Comparison of ENCODE assay signal across 27 cellular contexts in genomic region chr4:79492148-79492547, GRCh38.
DNase-seq lines count a peak whose midpoint lies in the region; ATAC-seq, FAIRE-seq and TF ChIP-seq lines count a peak whose summit lies in the region.
"Had no signal": no experiment of that assay in that cellular context is flagged by ENCODE, and none has a peak within 500 bp of the region (broad histone marks: within the 10 kb centered on the region; RNA-seq: fewer than 3 reads in every experiment).

No MANE protein-coding gene starts in this region.

- no peak for TF ChIP-seq RAD21 in K562 (CRISPR knock-in tag; conservative IDR thresholded peaks at IDR 0.05 in 1 of 2, IDR thresholded peaks at IDR 0.05 in 1 of 2)

- no peaks in the 10 kb centered on the region for H3K27me3 ChIP-seq in K562 (ENCODE audit: control insufficient read depth in 2 of 2, insufficient read depth in 2 of 2, low read length in 2 of 2)
- H3K27me3 ChIP-seq in right cardiac atrium (ENCODE audit: control insufficient read depth, insufficient read depth), result no peaks in the 10 kb centered on the region
- no peaks in the 10 kb centered on the region for H3K27me3 ChIP-seq in aorta (ENCODE audit: control insufficient read depth in 1 of 2, insufficient read depth in 2 of 2, low read length in 1 of 2)
- H3K27me3 ChIP-seq: cardiac muscle cell, esophagus muscularis mucosa, hepatocyte, MG63, stomach had no signal

- DNase-seq in Right ventricle myocardium inferior (ENCODE audit: missing footprints) (peak; percentile 70), cardiac septum (ENCODE audit: low spot score) (no peak), K562 (ENCODE audit: extremely low read depth in 1 of 4, low spot score in 3 of 4) (no peak), right cardiac atrium (peak; percentile 59 to 74 (median 72)), aorta (no peak), urothelium cell line (ENCODE audit: low spot score) (no peak), caudate nucleus (lab: John Stamatoyannopoulos, UW) (no peak)
- DNase-seq: activated CD4-positive, alpha-beta memory T cell treated with anti-CD3 and anti-CD28 coated beads for 36 hours; activated CD8-positive, alpha-beta memory T cell treated with anti-CD3 and anti-CD28 coated beads, Interleukin-2, amount 50 U/mL, for 48 hours; activated naive CD4-positive, alpha-beta T cell treated with anti-CD3 and anti-CD28 coated beads, Interleukin-2, amount 50 U/mL, for 16 hours; CD8-positive, alpha-beta T cell; DMS153; foreskin melanocyte; MG63; NCI-H1436; NCI-H510A; nucleus accumbens; SHP77 treated with DMSO at 0.1 percent for 48 hours; stomach; trophoblast cell had no signal

- no TSS peak for BruUV-seq in K562 (replicated peaks; lab: Mats Ljungman, UMichigan)

- H3K4me2 ChIP-seq in K562 (ENCODE audit: insufficient read depth, low read length), result no peak overlapping the region
- H3K4me2 ChIP-seq: A549, hepatocyte had no signal

- H3K4me1 ChIP-seq in K562 (replicated peaks in 1 of 2; ENCODE audit: control insufficient read depth in 2 of 2, insufficient read depth in 2 of 2, low read length in 2 of 2) (no peaks in the 10 kb centered on the region; a peak in 2 of 5 replicates), right cardiac atrium (ENCODE audit: control insufficient read depth, insufficient read depth, low read length) (no peaks in the 10 kb centered on the region), aorta (ENCODE audit: control insufficient read depth in 1 of 2, insufficient read depth in 2 of 2, low read length in 2 of 2) (no peaks in the 10 kb centered on the region)
- H3K4me1 ChIP-seq: A549, esophagus muscularis mucosa, HAP-1, psoas muscle, stomach had no signal

- in situ Hi-C loops in K562 (cut with MboI), result no loop called here

- ATAC-seq in Right ventricle myocardium inferior (peak; percentile 86), K562 (no peak; the same call in 2 of the 3 replicates), right cardiac atrium (peak; percentile 91 to 96), aorta (ENCODE audit: low FRiP score) (peak; percentile 41), GM18907 (IDR thresholded peaks at IDR 0.05; ENCODE audit: unreplicated experiment) (no peak)
- ATAC-seq: A549; CD8-positive, alpha-beta T cell; psoas muscle had no signal

- no peaks in the 10 kb centered on the region for H3K79me2 ChIP-seq in K562 (ENCODE audit: control insufficient read depth, insufficient read depth, low read length)
- H3K79me2 ChIP-seq: hepatocyte had no signal

- H3K27ac ChIP-seq in K562 (ENCODE audit: extremely low read depth, low read depth, low read length) (no peak overlapping the region), right cardiac atrium (ENCODE audit: low read length) (peak overlapping the region; percentile 64), aorta (ENCODE audit: low read depth in 1 of 2, low read length in 2 of 2) (no peak overlapping the region), caudate nucleus (ENCODE audit: low read depth, low read length) (no peak overlapping the region)
- H3K27ac ChIP-seq: A549, cardiac muscle cell, esophagus muscularis mucosa, hepatocyte, psoas muscle, stomach had no signal

- no peak overlapping the region for H3K9ac ChIP-seq in K562 (ENCODE audit: insufficient read depth in 1 of 2, low read depth in 2 of 2, low read length in 2 of 2)

- no peaks in the 10 kb centered on the region for H3K9me1 ChIP-seq in K562 (ENCODE audit: control insufficient read depth, insufficient read depth, low read length)

- intact Hi-C loops in Right ventricle myocardium inferior (cut with DNase I), result no loop called here
- intact Hi-C loops in cardiac septum (cut with DNase I), result no loop called here
- intact Hi-C loops in K562 (cut with micrococcal nuclease), result no loop called here
- intact Hi-C loops in right cardiac atrium (cut with DNase I), result no loop called here
- intact Hi-C loops in aorta (cut with DNase I), result no loop called here

- 15% methylated on average over 3 of the region's 3 CpGs for WGBS in K562 (ENCODE audit: insufficient coverage, low coverage, missing lambda C conversion rate)
- WGBS in right cardiac atrium, result 33% methylated on average over 3 of the region's 3 CpGs
- 30 to 42% methylated on average over 3 of the region's 3 CpGs for WGBS in aorta, 2 donors

- TF ChIP-seq CTCF in K562 (IDR thresholded peaks at IDR 0.05 in 2 of 3, conservative IDR thresholded peaks at IDR 0.05 in 1 of 3; ENCODE audit: insufficient read depth in 2 of 3, low read depth in 1 of 3, low read length in 3 of 3), result no peak

- FAIRE-seq in K562 (lab: Jason Lieb, UNC), result no peak
- no peak for FAIRE-seq in urothelium cell line (lab: Jason Lieb, UNC)
- FAIRE-seq: A549 had no signal

- CTCF ChIA-PET in K562 (lab: Yijun Ruan, JAX; ENCODE audit: low intra/inter-chr PET ratio), result no interaction called here

- POLR2A ChIA-PET in K562 (lab: Yijun Ruan, JAX), result no interaction called here

- H3K9me3 ChIP-seq in K562 (replicated peaks; ENCODE audit: control insufficient read depth, insufficient read depth, low read depth, low read length) (no peaks in the 10 kb centered on the region), right cardiac atrium (ENCODE audit: control insufficient read depth, low read length) (no peaks in the 10 kb centered on the region), aorta (ENCODE audit: control insufficient read depth, low read length) (no peaks in the 10 kb centered on the region)
- H3K9me3 ChIP-seq: A549, esophagus muscularis mucosa, HAP-1, MG63, psoas muscle, stomach had no signal

- H3K4me3 ChIP-seq in K562 (no peak overlapping the region), right cardiac atrium (ENCODE audit: low read length) (no peak overlapping the region), aorta (ENCODE audit: low read length in 2 of 2) (no peak overlapping the region)
- H3K4me3 ChIP-seq: A549, cardiac muscle cell, esophagus muscularis mucosa, HAP-1, hepatocyte, MG63, psoas muscle, stomach had no signal

- H2AFZ ChIP-seq in K562 (ENCODE audit: low read depth, low read length), result peak overlapping the region; percentile 77
- H2AFZ ChIP-seq: hepatocyte had no signal

- H4K20me1 ChIP-seq in K562 (replicated peaks; ENCODE audit: control insufficient read depth, insufficient read depth, low read length), result no peaks in the 10 kb centered on the region

- no peak for TF ChIP-seq EP300 in K562 (IDR thresholded peaks at IDR 0.05; ENCODE audit: low read length)

- no peak for TF ChIP-seq POLR2A in K562 (conservative IDR thresholded peaks at IDR 0.05)

- H3K36me3 ChIP-seq in K562 (ENCODE audit: control insufficient read depth, insufficient read depth, low read length) (no peaks in the 10 kb centered on the region), aorta (ENCODE audit: control insufficient read depth in 1 of 2, insufficient read depth in 2 of 2, low read length in 1 of 2) (no peaks in the 10 kb centered on the region)
- H3K36me3 ChIP-seq: cardiac muscle cell, esophagus muscularis mucosa, HAP-1, MG63, stomach had no signal

TF ChIP-seq in K562, 482 proteins besides CTCF, POLR2A, EP300 and RAD21 (continues in another document):
- TF ChIP-seq HBP1 (CRISPR knock-in tag; IDR thresholded peaks at IDR 0.05), result no peak
- no peak for TF ChIP-seq ZNF398 (CRISPR knock-in tag; IDR thresholded peaks at IDR 0.05)

Comparison
In these comparisons a context has a peak if more than half of its experiments do, and no peak if none do; other contexts are left out.
1. DNase-seq: peak in Right ventricle myocardium inferior (single experiment) and right cardiac atrium (3 of 3); none in cardiac septum (single experiment), K562 (0 of 4), aorta (0 of 2), urothelium cell line (single experiment) and caudate nucleus (0 of 61).
2. ATAC-seq: peak in Right ventricle myocardium inferior (single experiment), right cardiac atrium (2 of 2) and aorta (single experiment); none in K562 (single experiment) and GM18907 (single experiment).